ENCODE assay signal across 25 cellular contexts in genomic region chr4:163070023-163070422, GRCh38.
"Had no signal": no experiment of that assay in that cellular context is flagged by ENCODE, and none has a peak within 500 bp of the region (broad histone marks: within the 10 kb centered on the region; RNA-seq: fewer than 3 reads in every experiment).

No MANE protein-coding gene starts in this region.

- H3K36me3 ChIP-seq: WERI-Rb-1 had no signal

- FAIRE-seq: RCC 7860 had no signal

- DNase-seq: activated CD4-positive, alpha-beta memory T cell treated with anti-CD3 and anti-CD28 coated beads, Interleukin-2, amount 10 ng/mL, durations not matched to agents 7 days and 5 days; activated CD4-positive, alpha-beta T cell treated with anti-CD3 and anti-CD28 coated beads for 1 hour; activated CD4-positive, alpha-beta T cell treated with anti-CD3 and anti-CD28 coated beads for 48 hours; activated CD4-positive, CD25-positive, alpha-beta regulatory T cell; activated CD8-positive, alpha-beta memory T cell treated with anti-CD3 and anti-CD28 coated beads for 24 hours; activated CD8-positive, alpha-beta memory T cell treated with anti-CD3 and anti-CD28 coated beads, Interleukin-2, amount 10 ng/mL, durations not matched to agents 7 days and 5 days; activated CD8-positive, alpha-beta memory T cell treated with anti-CD3 and anti-CD28 coated beads, Interleukin-2, amount 50 U/mL, for 48 hours; activated effector memory CD4-positive, alpha-beta T cell treated with Interleukin-2 at 50 U/mL for 16 hours; activated naive CD4-positive, alpha-beta T cell treated with anti-CD3 and anti-CD28 coated beads, Interleukin-2, amount 10 ng/mL, durations not matched to agents 7 days and 5 days; activated naive CD8-positive, alpha-beta T cell treated with anti-CD3 and anti-CD28 coated beads, Interleukin-2, amount 50 U/mL, for 24 hours; activated T-cell treated with anti-CD3 and anti-CD28 coated beads, Interleukin-2, amount 50 U/mL, for 48 hours; NCI-H1048; NCI-H1105 treated with DMSO at 0.1 percent for 48 hours; NCI-H1436; NCI-H1694; NCI-H2029; NCI-H510A; NCI-H526; NCI-H748 treated with DMSO at 0.1 percent for 48 hours; NK-92 treated with Interleukin-12 subunit alpha and Interleukin-12 subunit beta, amount 100 ng/mL, for 24 hours; PC-9; SIG-M5; T1000; WERI-Rb-1 had no signal

- H3K4me3 ChIP-seq: PC-9 had no signal
